ENCODE assay signal across 9 cellular contexts in the genomic region with DNA sequence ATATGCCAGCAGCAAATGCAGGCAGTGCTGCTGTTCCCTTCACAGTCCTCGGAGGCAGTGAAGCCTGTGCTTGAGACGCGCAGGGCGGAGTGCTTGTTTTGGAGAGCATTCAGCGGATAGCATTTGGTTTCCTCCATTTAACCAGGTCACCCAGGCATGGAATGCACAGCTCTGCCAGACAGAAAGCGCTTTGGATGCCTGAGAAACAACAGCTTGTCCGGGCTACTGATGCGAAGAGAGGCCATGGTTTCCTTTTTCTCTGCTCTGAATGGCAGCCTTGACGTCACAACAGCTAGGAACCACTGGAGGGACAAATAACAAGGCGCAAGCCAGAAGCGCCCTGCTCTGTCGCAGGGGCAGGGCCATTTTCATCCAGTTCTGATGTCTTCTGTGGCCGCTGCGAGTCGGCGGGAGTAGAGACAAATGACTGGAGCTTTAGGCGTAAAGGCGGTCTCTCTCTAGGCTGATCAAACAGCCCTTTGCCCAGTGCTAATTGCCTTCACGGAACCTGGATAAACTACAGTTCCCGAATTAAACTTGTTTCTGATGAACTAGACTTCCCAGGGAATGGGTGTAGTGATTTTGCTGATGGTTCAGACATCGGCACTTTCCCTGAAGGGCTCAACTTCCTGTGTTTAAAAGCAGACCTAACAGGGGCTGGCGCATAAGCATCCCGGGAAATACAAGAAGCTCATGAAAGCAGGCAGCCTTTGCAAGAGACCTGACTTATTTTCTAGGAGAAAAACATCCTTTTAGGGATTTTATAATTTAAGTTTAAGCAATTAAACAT.
DNase-seq lines count a peak whose midpoint lies in the region; ATAC-seq, FAIRE-seq and TF ChIP-seq lines count a peak whose summit lies in the region.
"Had no signal": no experiment of that assay in that cellular context is flagged by ENCODE, and none has a peak within 500 bp of the region (broad histone marks: within the 10 kb centered on the region; RNA-seq: fewer than 3 reads in every experiment).

No MANE protein-coding gene starts in this region.

- no peak for TF ChIP-seq POLR2A in K562 (conservative IDR thresholded peaks at IDR 0.05)

- H3K27ac Mint-ChIP-seq in natural killer cell treated with Interleukin-12 subunit alpha and Interleukin-12 subunit beta and Interleukin-15 and Interleukin-18, amount 100 ng/mL, for 72 hours: peak overlapping the region in 1 of 2 donors; percentile 94

- WGBS in K562 (ENCODE audit: insufficient coverage, low coverage, missing lambda C conversion rate): 84% methylated on average over 23 of the region's 23 CpGs

- no peaks in the 10 kb centered on the region for H3K9me3 ChIP-seq in K562 (replicated peaks; ENCODE audit: control insufficient read depth, insufficient read depth, low read depth, low read length)

- TF ChIP-seq CTCF in K562 (IDR thresholded peaks at IDR 0.05 in 2 of 3, conservative IDR thresholded peaks at IDR 0.05 in 1 of 3; ENCODE audit: insufficient read depth in 2 of 3, low read depth in 1 of 3, low read length in 3 of 3): no peak

- intact Hi-C loops in K562 (cut with micrococcal nuclease): no loop called here

- no peak overlapping the region for H3K4me2 ChIP-seq in K562 (ENCODE audit: insufficient read depth, low read length)

- H3K27ac ChIP-seq in K562 (ENCODE audit: extremely low read depth, low read depth, low read length): no peak overlapping the region

- TF ChIP-seq RAD21 in K562 (CRISPR knock-in tag; conservative IDR thresholded peaks at IDR 0.05 in 1 of 2, IDR thresholded peaks at IDR 0.05 in 1 of 2): no peak

- H3K27me3 Mint-ChIP-seq in natural killer cell treated with Interleukin-12 subunit alpha and Interleukin-12 subunit beta and Interleukin-15 and Interleukin-18, amount 100 ng/mL, for 72 hours: no peaks in the 10 kb centered on the region

- no peaks in the 10 kb centered on the region for H3K27me3 ChIP-seq in K562 (ENCODE audit: control insufficient read depth in 2 of 2, insufficient read depth in 2 of 2, low read length in 2 of 2)

- H3K4me3 ChIP-seq in K562: no peak overlapping the region

- H3K4me1 Mint-ChIP-seq in natural killer cell treated with Interleukin-12 subunit alpha and Interleukin-12 subunit beta and Interleukin-15 and Interleukin-18, amount 100 ng/mL, for 72 hours (ENCODE audit: low read depth in 2 of 2): peaks cover 69 to 76% of the 10 kb centered on the region in 2 donors

- in situ Hi-C loops in K562 (cut with MboI): no loop called here

- H3K9me3 Mint-ChIP-seq in natural killer cell treated with Interleukin-12 subunit alpha and Interleukin-12 subunit beta and Interleukin-15 and Interleukin-18, amount 100 ng/mL, for 72 hours: no peaks in the 10 kb centered on the region

- CTCF ChIA-PET in K562 (lab: Yijun Ruan, JAX; ENCODE audit: low intra/inter-chr PET ratio): no interaction called here

- no peaks in the 10 kb centered on the region for H4K20me1 ChIP-seq in K562 (replicated peaks; ENCODE audit: control insufficient read depth, insufficient read depth, low read length)

- no peak overlapping the region for H3K4me3 Mint-ChIP-seq in natural killer cell treated with Interleukin-12 subunit alpha and Interleukin-12 subunit beta and Interleukin-15 and Interleukin-18, amount 100 ng/mL, for 72 hours

- POLR2A ChIA-PET in K562 (lab: Yijun Ruan, JAX): interaction anchor here (0.5 to 1.8 kb wide), 5 partner anchors 9 to 1526 kb away, joined by 3 to 7 read pairs (median 3); no protein-coding TSS in a partner anchor

- FAIRE-seq in K562 (lab: Jason Lieb, UNC): no peak
- FAIRE-seq: TTC549 had no signal

- H3K4me1 ChIP-seq in K562 (replicated peaks in 1 of 2; ENCODE audit: control insufficient read depth in 2 of 2, insufficient read depth in 2 of 2, low read length in 2 of 2): peaks cover 4 to 20% of the 10 kb centered on the region in 2 experiments; a peak in 3 of 5 replicates

- peaks cover 36% of the 10 kb centered on the region for H3K36me3 Mint-ChIP-seq in natural killer cell treated with Interleukin-12 subunit alpha and Interleukin-12 subunit beta and Interleukin-15 and Interleukin-18, amount 100 ng/mL, for 72 hours

- TF ChIP-seq EP300 in K562 (IDR thresholded peaks at IDR 0.05; ENCODE audit: low read length): no peak

- no peaks in the 10 kb centered on the region for H3K9me1 ChIP-seq in K562 (ENCODE audit: control insufficient read depth, insufficient read depth, low read length)

- no peaks in the 10 kb centered on the region for H3K36me3 ChIP-seq in K562 (ENCODE audit: control insufficient read depth, insufficient read depth, low read length)

- no TSS peak for BruUV-seq in K562 (replicated peaks; lab: Mats Ljungman, UMichigan)

- ATAC-seq in K562 (no peak), HG02610 (IDR thresholded peaks at IDR 0.05; ENCODE audit: unreplicated experiment) (no peak)
- ATAC-seq in natural killer cell treated with Interleukin-12 subunit alpha and Interleukin-12 subunit beta and Interleukin-15 and Interleukin-18, amount 100 ng/mL, for 72 hours: no peak

- no peak overlapping the region for H2AFZ ChIP-seq in K562 (ENCODE audit: low read depth, low read length)

- peak overlapping the region in 1 of 2 experiments; percentile 20; a peak in 1 of 4 replicates for H3K9ac ChIP-seq in K562 (ENCODE audit: insufficient read depth in 1 of 2, low read depth in 2 of 2, low read length in 2 of 2)

- peak; percentile 45 for DNase-seq in activated T-cell treated with anti-CD3 and anti-CD28 coated beads, Interleukin-2, amount 50 U/mL, for 48 hours
- DNase-seq in activated T-cell treated with anti-CD3 and anti-CD28 coated beads for 4 hours (no peak), K562 (ENCODE audit: extremely low read depth in 1 of 4, low spot score in 3 of 4) (no peak), left kidney (ENCODE audit: low read depth, low spot score) (peak; percentile 96), stromal cell of bone marrow (ENCODE audit: low read depth) (peak; percentile 86), cortex of kidney (lab: John Stamatoyannopoulos, UW) (no peak)
- no peak for DNase-seq in natural killer cell treated with Interleukin-12 subunit alpha and Interleukin-12 subunit beta and Interleukin-15 and Interleukin-18, amount 100 ng/mL, for 72 hours (ENCODE audit: low spot score)

- H3K79me2 ChIP-seq in K562 (ENCODE audit: control insufficient read depth, insufficient read depth, low read length): no peaks in the 10 kb centered on the region

TF ChIP-seq in K562, 482 proteins besides CTCF, POLR2A, EP300 and RAD21:
- TF ChIP-seq HDAC6 (IDR thresholded peaks at IDR 0.05; ENCODE audit: low read depth, low read length): 0 out of 2 replicates have a peak, but pooled peaks have one; percentile 4
- no peak for TF ChIP-seq ZNF445 (CRISPR knock-in tag; IDR thresholded peaks at IDR 0.05; ENCODE audit: low read depth)
- no peak for TF ChIP-seq MTA3 (IDR thresholded peaks at IDR 0.05; ENCODE audit: borderline replicate concordance)
- no peak for TF ChIP-seq KLF16 (IDR thresholded peaks at IDR 0.05)
- TF ChIP-seq STAT6 (CRISPR knock-in tag; IDR thresholded peaks at IDR 0.05): 0 out of 2 replicates have a peak, but pooled peaks have one; percentile 21
- TF ChIP-seq TFE3 (CRISPR knock-in tag; IDR thresholded peaks at IDR 0.05): no peak
- TF ChIP-seq CBX8 (IDR thresholded peaks at IDR 0.05; ENCODE audit: borderline replicate concordance, extremely low read depth, low read depth, low read length, poor library complexity, severe bottlenecking): no peak
- TF ChIP-seq ZBTB33 (CRISPR knock-in tag; IDR thresholded peaks at IDR 0.05): peak; percentile 92

Comparison
In these comparisons a context has a peak if more than half of its experiments do, and no peak if none do; other contexts are left out.
1. DNase-seq: peak in activated T-cell treated with anti-CD3 and anti-CD28 coated beads, Interleukin-2, amount 50 U/mL, for 48 hours (2 of 2), left kidney (single experiment) and stromal cell of bone marrow (single experiment); none in activated T-cell treated with anti-CD3 and anti-CD28 coated beads for 4 hours (single experiment), K562 (0 of 4), cortex of kidney (single experiment) and natural killer cell treated with Interleukin-12 subunit alpha and Interleukin-12 subunit beta and Interleukin-15 and Interleukin-18, amount 100 ng/mL, for 72 hours (single experiment).